Comparison of ENCODE assay signal across 8 cellular contexts in genomic region chrX:10014462-10015373, GRCh38. TPM values are rescaled to one million over a fixed set of nuclear protein-coding genes. Genes with fewer than 3 reads are reported as not detected.
DNase-seq lines count a peak whose midpoint lies in the region; ATAC-seq and TF ChIP-seq lines count a peak whose summit lies in the region.

No MANE protein-coding gene starts in this region.

- DNase-seq in A172 (ENCODE audit: low spot score) (peak; percentile 72), NCI-H446 treated with DMSO at 0.1 percent for 48 hours (lab: John Stamatoyannopoulos, UW) (peak; percentile 25), dermis blood vessel endothelial cell (peak; percentile 91), right lobe of liver (peak; percentile 92 to 93 (median 93))
- DNase-seq in activated CD4-positive, alpha-beta T cell treated with anti-CD3 and anti-CD28 coated beads, Interleukin-2, amount 50 U/mL, for 48 hours: peak; percentile 67 to 75
- peak; percentile 49 to 68 for DNase-seq in stimulated activated CD4-positive, alpha-beta T cell treated with anti-CD3 and anti-CD28 coated beads, Interleukin-2, amount 100 ng/mL, for 48 hours

- TF ChIP-seq POLR2A in right lobe of liver (IDR thresholded peaks at IDR 0.05): peak; percentile 56

- no peaks in the 10 kb centered on the region for H3K4me1 ChIP-seq in right lobe of liver

- peak overlapping the region; percentile 58 to 65 (median 59) for H3K4me3 ChIP-seq in right lobe of liver

- no peaks in the 10 kb centered on the region for H3K27me3 ChIP-seq in right lobe of liver

- H3K36me3 ChIP-seq in right lobe of liver: no peaks in the 10 kb centered on the region

- H3K9me3 ChIP-seq in right lobe of liver: no peaks in the 10 kb centered on the region

- 25% methylated on average over 78 of the region's 116 CpGs for WGBS in right lobe of liver (ENCODE audit: insufficient coverage, low coverage, low lambda C conversion rate, missing lambda C conversion rate)

- ATAC-seq in GM18519 (IDR thresholded peaks at IDR 0.05; ENCODE audit: low FRiP score, unreplicated experiment): peak; percentile 51
- peak; percentile 80 for ATAC-seq in HG03066 (IDR thresholded peaks at IDR 0.05; ENCODE audit: low read depth, unreplicated experiment)
- ATAC-seq in right lobe of liver: peak; percentile 94 to 97 (median 96)

- no peak for TF ChIP-seq CTCF in right lobe of liver (IDR thresholded peaks at IDR 0.05)

- intact Hi-C loops in right lobe of liver (cut with DNase I): no loop called here

- peak overlapping the region; percentile 66 to 73 (median 69) for H3K27ac ChIP-seq in right lobe of liver

RNA-seq across cellular contexts. Expression of gene CLDN34, which starts 47.6 kb away (rescaled TPM):
- total RNA-seq in A172 (2014; rRNA removed; shearing (Covaris generic)): not detected in 2 replicates
- total RNA-seq in dermis blood vessel endothelial cell (not detected in 2 replicates), right lobe of liver (under 1 TPM in 2 of 6 experiments, not detected in 4; 0.22 to 0.39 TPM)

Comparison
In these comparisons a context has a peak if more than half of its experiments do, and no peak if none do; other contexts are left out.
1. Peak in every context shown above with its lines: DNase-seq, ATAC-seq, H3K4me3 ChIP-seq and H3K27ac ChIP-seq.
2. DNase-seq: peak in every context shown above with its lines; median percentile 93 in right lobe of liver; 91 in dermis blood vessel endothelial cell; 72 in A172; 71 in activated CD4-positive, alpha-beta T cell treated with anti-CD3 and anti-CD28 coated beads, Interleukin-2, amount 50 U/mL, for 48 hours; 58 in stimulated activated CD4-positive, alpha-beta T cell treated with anti-CD3 and anti-CD28 coated beads, Interleukin-2, amount 100 ng/mL, for 48 hours; 25 in NCI-H446 treated with DMSO at 0.1 percent for 48 hours.